17 cellular contexts compared by ENCODE assay signal in genomic region chr14:90140956-90141316, GRCh38.
A peak's percentile ranks its signal among the peaks of the same experiment; 100 is the strongest.
DNase-seq lines count a peak whose midpoint lies in the region; ATAC-seq and TF ChIP-seq lines count a peak whose summit lies in the region.
"Had no signal": no experiment of that assay in that cellular context is flagged by ENCODE, and none has a peak within 500 bp of the region (broad histone marks: within the 10 kb centered on the region; RNA-seq: fewer than 3 reads in every experiment).

No MANE protein-coding gene starts in this region.

- H3K4me3 ChIP-seq in ACC112 (ENCODE audit: low read depth, low read length): peak overlapping the region; percentile 4; the same call in 1 of the 2 replicates
- H3K4me3 ChIP-seq in HEK293 (ENCODE audit: low read depth, low read length): peak overlapping the region; percentile 15

- no peak overlapping the region for H3K27ac Mint-ChIP-seq in naive thymus-derived CD8-positive, alpha-beta T cell
- H3K27ac Mint-ChIP-seq: activated CD8-positive, alpha-beta T cell treated with anti-CD3 and anti-CD28 coated beads, Interleukin-2, amount 10 ng/mL, durations not matched to agents 7 days and 5 days; B cell; progenitor cell of endocrine pancreas; stimulated activated memory B cell treated with anti-CD40 and anti-IgM and Interleukin-4, amounts not matched to agents 10 μg/mL and 1 μg/mL and 100 μg/mL, for 72 hours had no signal

- peak overlapping the region; percentile 29 for H2AFZ ChIP-seq in ACC112 (ENCODE audit: low read length, unreplicated experiment)

- CTCF ChIA-PET in HEK293 (lab: Yijun Ruan, JAX): interaction anchor here (0.6 to 1.3 kb wide), 2 partner anchors 31 to 1146 kb away, joined by 3 read pairs; no protein-coding TSS in a partner anchor

- H3K9me3 ChIP-seq in HEK293 (ENCODE audit: control insufficient read depth, insufficient read depth, low read depth, low read length): no peaks in the 10 kb centered on the region

- H3K9me3 Mint-ChIP-seq in naive thymus-derived CD8-positive, alpha-beta T cell: peaks cover 0 to 2% (median 0%) of the 10 kb centered on the region in 9 donors

- H3K27ac ChIP-seq in ACC112 (ENCODE audit: low read depth, low read length): peak overlapping the region; percentile 68
- H3K27ac ChIP-seq in HEK293 (ENCODE audit: extremely low read depth, low read depth, low read length): no peak overlapping the region; the same call in 1 of the 2 replicates

- no peak for TF ChIP-seq CTCF in HEK293 (tag by site-specific recombination; IDR thresholded peaks at IDR 0.05)

- H3K36me3 ChIP-seq in ACC112 (ENCODE audit: insufficient read depth, low read length): no peaks in the 10 kb centered on the region
- no peaks in the 10 kb centered on the region for H3K36me3 ChIP-seq in HEK293 (ENCODE audit: control insufficient read depth in 2 of 2, insufficient read depth in 1 of 2, low read length in 2 of 2)

- H3K4me1 ChIP-seq in ACC112 (ENCODE audit: control insufficient read depth, insufficient read depth, low read length, unreplicated experiment) (peaks cover 38% of the 10 kb centered on the region), HEK293 (ENCODE audit: control insufficient read depth, insufficient read depth, low read length) (peaks cover 13% of the 10 kb centered on the region)

- peaks cover 23% of the 10 kb centered on the region for H3K27me3 ChIP-seq in ACC112 (ENCODE audit: insufficient read depth, low read length)

- H3K4me3 Mint-ChIP-seq in naive thymus-derived CD8-positive, alpha-beta T cell: no peak overlapping the region
- H3K4me3 Mint-ChIP-seq: activated CD8-positive, alpha-beta T cell treated with anti-CD3 and anti-CD28 coated beads, Interleukin-2, amount 10 ng/mL, durations not matched to agents 7 days and 5 days; B cell; stimulated activated memory B cell treated with anti-CD40 and anti-IgM and Interleukin-4, amounts not matched to agents 10 μg/mL and 1 μg/mL and 100 μg/mL, for 72 hours had no signal

- POLR2A ChIA-PET in HEK293 (lab: Yijun Ruan, JAX): no interaction called here
- POLR2A ChIA-PET in naive thymus-derived CD8-positive, alpha-beta T cell (lab: Charles Lee): no interaction called here

- H3K27me3 Mint-ChIP-seq in naive thymus-derived CD8-positive, alpha-beta T cell: peaks cover 7 to 52% (median 18%) of the 10 kb centered on the region in 5 donors
- H3K27me3 Mint-ChIP-seq: progenitor cell of endocrine pancreas had no signal

- H3K79me2 ChIP-seq in ACC112 (ENCODE audit: control insufficient read depth, insufficient read depth, low read length, unreplicated experiment): no peaks in the 10 kb centered on the region

- no peaks in the 10 kb centered on the region for H3K36me3 Mint-ChIP-seq in naive thymus-derived CD8-positive, alpha-beta T cell
- H3K36me3 Mint-ChIP-seq: stimulated activated memory B cell treated with anti-CD40 and anti-IgM and Interleukin-4, amounts not matched to agents 10 μg/mL and 1 μg/mL and 100 μg/mL, for 72 hours had no signal

- DNase-seq in SW480 (ENCODE audit: low spot score) (peak; percentile 29), iris pigment epithelial cell (ENCODE audit: low read depth) (peak; percentile 71), HuH-7 (ENCODE audit: low spot score) (no peak)
- no peak for DNase-seq in stimulated activated CD4-positive, alpha-beta T cell treated with anti-CD3 and anti-CD28 coated beads, Interleukin-4, amount 100 ng/mL, for 1 hour
- DNase-seq in naive thymus-derived CD8-positive, alpha-beta T cell: no peak
- DNase-seq: activated CD8-positive, alpha-beta T cell treated with anti-CD3 and anti-CD28 coated beads, Interleukin-2, amount 10 ng/mL, durations not matched to agents 7 days and 5 days; midbrain; NCI-H1105 treated with DMSO at 0.1 percent for 48 hours; NCI-H510A treated with DMSO at 0.1 percent for 48 hours; stimulated activated CD4-positive, alpha-beta T cell treated with anti-CD3 and anti-CD28 coated beads, Interleukin-4, amount 100 ng/mL, for 24 hours had no signal

- no peaks in the 10 kb centered on the region for H3K4me1 Mint-ChIP-seq in naive thymus-derived CD8-positive, alpha-beta T cell
- H3K4me1 Mint-ChIP-seq: B cell; stimulated activated memory B cell treated with anti-CD40 and anti-IgM and Interleukin-4, amounts not matched to agents 10 μg/mL and 1 μg/mL and 100 μg/mL, for 72 hours had no signal

- no peak for ATAC-seq in GM18873 (IDR thresholded peaks at IDR 0.05; ENCODE audit: low FRiP score, unreplicated experiment)
- ATAC-seq in naive thymus-derived CD8-positive, alpha-beta T cell: no peak
- ATAC-seq: activated CD8-positive, alpha-beta T cell treated with anti-CD3 and anti-CD28 coated beads, Interleukin-2, amount 10 ng/mL, durations not matched to agents 7 days and 5 days; HepG2; stimulated activated memory B cell treated with anti-CD40 and anti-IgM and Interleukin-4, amounts not matched to agents 10 μg/mL and 1 μg/mL and 100 μg/mL, for 72 hours had no signal

TF ChIP-seq in HEK293, 187 proteins besides CTCF, POLR2A, EP300 and RAD21 (continues in another document):
- TF ChIP-seq ZNF660 (tag by site-specific recombination; IDR thresholded peaks at IDR 0.05) (no peak), KLF17 (tag by site-specific recombination; IDR thresholded peaks at IDR 0.05) (no peak), ZSCAN5A (tag by site-specific recombination; IDR thresholded peaks at IDR 0.05) (no peak), ZBTB49 (tag by site-specific recombination; IDR thresholded peaks at IDR 0.05; ENCODE audit: low read depth) (no peak), ZNF629 (tag by site-specific recombination; IDR thresholded peaks at IDR 0.05) (peak; percentile 73), ZNF148 (tag by site-specific recombination; IDR thresholded peaks at IDR 0.05; ENCODE audit: borderline replicate concordance) (no peak)

Comparison
In these comparisons a context has a peak if more than half of its experiments do, and no peak if none do; other contexts are left out.
1. DNase-seq: peak in SW480 (single experiment) and iris pigment epithelial cell (single experiment); none in stimulated activated CD4-positive, alpha-beta T cell treated with anti-CD3 and anti-CD28 coated beads, Interleukin-4, amount 100 ng/mL, for 1 hour (single experiment), naive thymus-derived CD8-positive, alpha-beta T cell (0 of 10) and HuH-7 (single experiment).